In genomic region chr16:82899731-82900454, GRCh38 we compare ENCODE assay signal across 23 cellular contexts.
DNase-seq lines count a peak whose midpoint lies in the region; ATAC-seq and TF ChIP-seq lines count a peak whose summit lies in the region.
"Had no signal": no experiment of that assay in that cellular context is flagged by ENCODE, and none has a peak within 500 bp of the region (broad histone marks: within the 10 kb centered on the region; RNA-seq: fewer than 3 reads in every experiment).

No MANE protein-coding gene starts in this region.

- CTCF ChIA-PET in mammary epithelial cell (lab: Charles Lee; ENCODE audit: low non-redundant PET): interaction anchor here (0.6 kb wide), 1 partner anchor 11 kb away, joined by 5 read pairs; no protein-coding TSS in a partner anchor

- no peak overlapping the region for H3K4me2 ChIP-seq in mammary epithelial cell (ENCODE audit: insufficient read depth, low read depth, low read length)
- H3K4me2 ChIP-seq: BLaER1 treated with 17β-estradiol and CSF1 and Interleukin-3, amounts not matched to agents 10 nM and 100 nM; PC-9 had no signal

- no peak overlapping the region for H3K27ac ChIP-seq in mammary epithelial cell (ENCODE audit: insufficient read depth, low read depth, low read length)
- H3K27ac ChIP-seq: BLaER1 treated with 17β-estradiol and CSF1 and Interleukin-3, amounts not matched to agents 10 nM and 100 nM; PC-9; SJSA1 had no signal

- in situ Hi-C loops in mammary epithelial cell (cut with MboI; ENCODE audit: low sequenced_read_pairs in 2 of 2): no loop called here

- dilution Hi-C loops in mammary epithelial cell (cut with HindIII; ENCODE audit: low sequenced_read_pairs): no loop called here

- H3K27me3 ChIP-seq in mammary epithelial cell (ENCODE audit: insufficient read depth, low read length): no peaks in the 10 kb centered on the region
- H3K27me3 ChIP-seq: BLaER1 treated with 17β-estradiol and CSF1 and Interleukin-3, amounts not matched to agents 10 nM and 100 nM; SJSA1 had no signal

- peaks cover 44% of the 10 kb centered on the region for H3K79me2 ChIP-seq in mammary epithelial cell (ENCODE audit: insufficient read depth, low read length)

- no peaks in the 10 kb centered on the region for H4K20me1 ChIP-seq in mammary epithelial cell (ENCODE audit: insufficient read depth, low read length)
- H4K20me1 ChIP-seq: BLaER1 treated with 17β-estradiol and CSF1 and Interleukin-3, amounts not matched to agents 10 nM and 100 nM had no signal

- no peak for ATAC-seq in HG02763 (IDR thresholded peaks at IDR 0.05; ENCODE audit: unreplicated experiment)
- ATAC-seq: GM12878, Right ventricle myocardium inferior had no signal

- no peaks in the 10 kb centered on the region for H3K9me3 ChIP-seq in mammary epithelial cell (replicated peaks; ENCODE audit: insufficient read depth, low read length)
- H3K9me3 ChIP-seq: BLaER1 treated with 17β-estradiol and CSF1 and Interleukin-3, amounts not matched to agents 10 nM and 100 nM; HAP-1; SJSA1 had no signal

- DNase-seq in EH (ENCODE audit: low read depth): peak; percentile 38
- DNase-seq in mammary epithelial cell: peak; percentile 8
- DNase-seq in fibroblast of the aortic adventitia (ENCODE audit: low read depth): peak; percentile 44
- DNase-seq in nephron progenitor cell: no peak
- DNase-seq in T-helper 1 cell: no peak
- DNase-seq in stimulated activated CD4-positive, alpha-beta T cell treated with anti-CD3 and anti-CD28 coated beads, Interleukin-2, amount 100 ng/mL, for 48 hours: no peak
- DNase-seq: AML-193; CD4-positive, alpha-beta T cell; DMS53; GOT3; HFFc6; KBM-7; MM.1S; NCI-H2029; NCI-H446; NCI-H526 treated with DMSO at 0.1 percent for 48 hours; PC-9 had no signal

- no TSS peak for BruUV-seq in mammary epithelial cell (replicated peaks; lab: Mats Ljungman, UMichigan)

- H3K4me3 ChIP-seq in mammary epithelial cell (replicated peaks in 1 of 3; ENCODE audit: insufficient read depth in 1 of 3, low read depth in 2 of 3, low read length in 3 of 3): no peak overlapping the region
- no peak overlapping the region for H3K4me3 ChIP-seq in fibroblast of the aortic adventitia (ENCODE audit: low read depth, low read length)
- H3K4me3 ChIP-seq: BLaER1 treated with 17β-estradiol and CSF1 and Interleukin-3, amounts not matched to agents 10 nM and 100 nM; GM12878; HAP-1; PC-9; SJSA1 had no signal

- no peak overlapping the region for H3K9ac ChIP-seq in mammary epithelial cell (ENCODE audit: insufficient read depth, low read length)
- H3K9ac ChIP-seq: BLaER1 treated with 17β-estradiol and CSF1 and Interleukin-3, amounts not matched to agents 10 nM and 100 nM had no signal

- H3K27me3 Mint-ChIP-seq in nephron progenitor cell (ENCODE audit: low read depth, poor library complexity): peaks cover 3% of the 10 kb centered on the region
- H3K27me3 Mint-ChIP-seq: CD4-positive, alpha-beta T cell had no signal

- peak overlapping the region; percentile 48 for H3K27ac Mint-ChIP-seq in nephron progenitor cell
- H3K27ac Mint-ChIP-seq: CD4-positive, alpha-beta T cell; HFFc6 had no signal

- peaks cover 6% of the 10 kb centered on the region for H3K4me1 ChIP-seq in mammary epithelial cell (ENCODE audit: insufficient read depth, low read length)
- H3K4me1 ChIP-seq: BLaER1 treated with 17β-estradiol and CSF1 and Interleukin-3, amounts not matched to agents 10 nM and 100 nM; HAP-1; SJSA1 had no signal

- H3K36me3 Mint-ChIP-seq in nephron progenitor cell (ENCODE audit: low read depth): no peaks in the 10 kb centered on the region

- H2AFZ ChIP-seq in mammary epithelial cell (ENCODE audit: low read depth, low read length): no peak overlapping the region
- H2AFZ ChIP-seq: PC-9 had no signal

- peaks cover 8% of the 10 kb centered on the region for H3K9me3 Mint-ChIP-seq in nephron progenitor cell
- H3K9me3 Mint-ChIP-seq: CD4-positive, alpha-beta T cell had no signal

- H3K36me3 ChIP-seq in mammary epithelial cell (ENCODE audit: insufficient read depth, low read length): no peaks in the 10 kb centered on the region
- H3K36me3 ChIP-seq: BLaER1 treated with 17β-estradiol and CSF1 and Interleukin-3, amounts not matched to agents 10 nM and 100 nM; HAP-1; SJSA1 had no signal

- no peak for TF ChIP-seq CTCF in mammary epithelial cell (conservative IDR thresholded peaks at IDR 0.05 in 1 of 2, IDR thresholded peaks at IDR 0.05 in 1 of 2; ENCODE audit: extremely low read depth in 1 of 2, insufficient read depth in 1 of 2, low read depth in 1 of 2, low read length in 2 of 2)
- TF ChIP-seq CTCF in fibroblast of the aortic adventitia (IDR thresholded peaks at IDR 0.05; ENCODE audit: insufficient read depth, low read length): no peak
- no peak for TF ChIP-seq CTCF in nephron progenitor cell (IDR thresholded peaks at IDR 0.05)

- H3K4me3 Mint-ChIP-seq in nephron progenitor cell: no peak overlapping the region
- H3K4me3 Mint-ChIP-seq: CD4-positive, alpha-beta T cell; HFFc6 had no signal

- H3K4me1 Mint-ChIP-seq in nephron progenitor cell: peaks cover 45% of the 10 kb centered on the region

- intact Hi-C loops in mammary epithelial cell (cut with micrococcal nuclease): no loop called here

- WGBS in mammary epithelial cell (ENCODE audit: low coverage, missing lambda C conversion rate): 89% methylated on average over 4 of the region's 4 CpGs

Comparison
In these comparisons a context has a peak if more than half of its experiments do, and no peak if none do; other contexts are left out.
1. DNase-seq: peak in EH (single experiment), mammary epithelial cell (single experiment) and fibroblast of the aortic adventitia (single experiment); none in nephron progenitor cell (single experiment), T-helper 1 cell (0 of 5) and stimulated activated CD4-positive, alpha-beta T cell treated with anti-CD3 and anti-CD28 coated beads, Interleukin-2, amount 100 ng/mL, for 48 hours (0 of 2).